25 cellular contexts compared by ENCODE assay signal in genomic region chrY:7929856-7930255, GRCh38.
"Had no signal": no experiment of that assay in that cellular context is flagged by ENCODE, and none has a peak within 500 bp of the region (broad histone marks: within the 10 kb centered on the region; RNA-seq: fewer than 3 reads in every experiment).

No MANE protein-coding gene starts in this region.

- DNase-seq: activated CD4-positive, alpha-beta memory T cell treated with anti-CD3 and anti-CD28 coated beads, Interleukin-2, amount 10 ng/mL, durations not matched to agents 7 days and 5 days; activated CD4-positive, alpha-beta T cell treated with anti-CD3 and anti-CD28 coated beads for 1 hour; activated CD4-positive, alpha-beta T cell treated with anti-CD3 and anti-CD28 coated beads for 4 hours; activated CD4-positive, alpha-beta T cell treated with anti-CD3 and anti-CD28 coated beads, Interleukin-2, amount 10 ng/mL, durations not matched to agents 7 days and 5 days; activated CD4-positive, alpha-beta T cell treated with anti-CD3 and anti-CD28 coated beads, Interleukin-2, amount 50 U/mL, for 4 hours; activated CD8-positive, alpha-beta memory T cell treated with anti-CD3 and anti-CD28 coated beads, Interleukin-2, amount 50 U/mL, for 48 hours; activated gamma-delta T cell; activated naive CD4-positive, alpha-beta T cell; activated naive CD4-positive, alpha-beta T cell treated with anti-CD3 and anti-CD28 coated beads, Interleukin-2, amount 10 ng/mL, durations not matched to agents 7 days and 5 days; activated naive CD8-positive, alpha-beta T cell treated with anti-CD3 and anti-CD28 coated beads, Interleukin-2, amount 10 ng/mL, durations not matched to agents 7 days and 5 days; activated T-cell treated with anti-CD3 and anti-CD28 coated beads for 4 hours; activated T-cell treated with anti-CD3 and anti-CD28 coated beads, Interleukin-2, amount 50 U/mL, for 24 hours; activated T-cell treated with anti-CD3 and anti-CD28 coated beads, Interleukin-2, amount 50 U/mL, for 72 hours; colonic mucosa; effector CD8-positive, alpha-beta T cell; foreskin keratinocyte; gastrocnemius medialis; glutamatergic neuron; heart right ventricle; T-helper 2 cell had no signal

- ATAC-seq: activated naive CD4-positive, alpha-beta T cell treated with anti-CD3 and anti-CD28 coated beads, Interleukin-2, amount 50 U/mL, for 72 hours; activated T-cell treated with anti-CD3 and anti-CD28 coated beads, Interleukin-2, amount 50 U/mL, for 72 hours; esophagus mucosa; foreskin keratinocyte; gastrocnemius medialis; heart right ventricle; WTC11 had no signal

- H3K4me3 ChIP-seq: ascending aorta, breast epithelium, colonic mucosa, gastrocnemius medialis, heart right ventricle had no signal
